18 cellular contexts compared by ENCODE assay signal in genomic region chr20:1371830-1372539, GRCh38. TPM values are rescaled to one million over a fixed set of nuclear protein-coding genes. Genes with fewer than 3 reads are reported as not detected.
DNase-seq lines count a peak whose midpoint lies in the region; ATAC-seq, FAIRE-seq and TF ChIP-seq lines count a peak whose summit lies in the region.
"Had no signal": no experiment of that assay in that cellular context is flagged by ENCODE, and none has a peak within 500 bp of the region (broad histone marks: within the 10 kb centered on the region; RNA-seq: fewer than 3 reads in every experiment).

No MANE protein-coding gene starts in this region.

- H3K27me3 ChIP-seq in SJCRH30 = no peaks in the 10 kb centered on the region
- H3K27me3 ChIP-seq in foreskin keratinocyte = no peaks in the 10 kb centered on the region

- peaks cover 29% of the 10 kb centered on the region for H3K36me3 ChIP-seq in SJCRH30

- peaks cover 37% of the 10 kb centered on the region for H3K4me1 Mint-ChIP-seq in activated naive CD4-positive, alpha-beta T cell treated with anti-CD3 and anti-CD28 coated beads for 36 hours (ENCODE audit: low read depth)
- peaks cover 35% of the 10 kb centered on the region for H3K4me1 Mint-ChIP-seq in stimulated activated memory B cell treated with anti-CD40 and anti-IgM and Interleukin-4, amounts not matched to agents 10 μg/mL and 1 μg/mL and 100 μg/mL, for 72 hours

- no peak for TF ChIP-seq CTCF in foreskin keratinocyte (conservative IDR thresholded peaks at IDR 0.05)
- TF ChIP-seq CTCF in D721Med (IDR thresholded peaks at IDR 0.05; ENCODE audit: insufficient read depth, missing control alignments) = no peak

- peak overlapping the region; percentile 57 for H3K27ac Mint-ChIP-seq in activated naive CD4-positive, alpha-beta T cell treated with anti-CD3 and anti-CD28 coated beads for 36 hours
- peak overlapping the region; percentile 27 for H3K27ac Mint-ChIP-seq in stimulated activated memory B cell treated with anti-CD40 and anti-IgM and Interleukin-4, amounts not matched to agents 10 μg/mL and 1 μg/mL and 100 μg/mL, for 72 hours
- H3K27ac Mint-ChIP-seq: mesothelial cell of epicardium had no signal

- peaks cover 40% of the 10 kb centered on the region for H3K4me1 ChIP-seq in SJCRH30
- H3K4me1 ChIP-seq in foreskin keratinocyte = peaks cover 21% of the 10 kb centered on the region

- no peak overlapping the region for H3K4me3 ChIP-seq in SJCRH30

- DNase-seq in activated naive CD4-positive, alpha-beta T cell treated with anti-CD3 and anti-CD28 coated beads for 36 hours = no peak
- no peak for DNase-seq in activated naive CD4-positive, alpha-beta T cell treated with anti-CD3 and anti-CD28 coated beads, Interleukin-2, amount 50 U/mL, for 16 hours
- DNase-seq in SJCRH30 (no peak), foreskin keratinocyte (no peak), T-helper 9 cell (no peak), KG1 (lab: John Stamatoyannopoulos, UW) (no peak), D721Med (ENCODE audit: insufficient read length, low spot score) (no peak)
- DNase-seq: activated CD8-positive, alpha-beta memory T cell treated with anti-CD3 and anti-CD28 coated beads for 24 hours; activated naive CD8-positive, alpha-beta T cell treated with anti-CD3 and anti-CD28 coated beads, Interleukin-2, amount 10 ng/mL, durations not matched to agents 7 days and 5 days; central memory CD4-positive, alpha-beta T cell; immature natural killer cell; KBM-7; NCI-H146; NCI-H446 had no signal

- no peak for FAIRE-seq in D721Med (lab: Jason Lieb, UNC)
- FAIRE-seq: GM18507 had no signal

- H3K36me3 Mint-ChIP-seq in activated naive CD4-positive, alpha-beta T cell treated with anti-CD3 and anti-CD28 coated beads for 36 hours (ENCODE audit: low read depth) = peaks cover 48% of the 10 kb centered on the region
- H3K36me3 Mint-ChIP-seq in stimulated activated memory B cell treated with anti-CD40 and anti-IgM and Interleukin-4, amounts not matched to agents 10 μg/mL and 1 μg/mL and 100 μg/mL, for 72 hours = peaks cover 62% of the 10 kb centered on the region

- peak overlapping the region; percentile 14; the same call in 1 of the 2 replicates for H3K27ac ChIP-seq in SJCRH30
- peak overlapping the region; percentile 39 for H3K27ac ChIP-seq in foreskin keratinocyte
- H3K27ac ChIP-seq: parathyroid adenoma had no signal

- intact Hi-C loops in activated naive CD4-positive, alpha-beta T cell treated with anti-CD3 and anti-CD28 coated beads for 36 hours (cut with micrococcal nuclease) = no loop called here

- H3K4me3 Mint-ChIP-seq in activated naive CD4-positive, alpha-beta T cell treated with anti-CD3 and anti-CD28 coated beads for 36 hours = no peak overlapping the region
- no peak overlapping the region for H3K4me3 Mint-ChIP-seq in stimulated activated memory B cell treated with anti-CD40 and anti-IgM and Interleukin-4, amounts not matched to agents 10 μg/mL and 1 μg/mL and 100 μg/mL, for 72 hours
- H3K4me3 Mint-ChIP-seq: immature natural killer cell, mesothelial cell of epicardium had no signal

- no peaks in the 10 kb centered on the region for H3K27me3 Mint-ChIP-seq in activated naive CD4-positive, alpha-beta T cell treated with anti-CD3 and anti-CD28 coated beads for 36 hours (ENCODE audit: low read depth)
- H3K27me3 Mint-ChIP-seq in stimulated activated memory B cell treated with anti-CD40 and anti-IgM and Interleukin-4, amounts not matched to agents 10 μg/mL and 1 μg/mL and 100 μg/mL, for 72 hours = no peaks in the 10 kb centered on the region
- H3K27me3 Mint-ChIP-seq: activated naive CD8-positive, alpha-beta T cell treated with anti-CD3 and anti-CD28 coated beads, Interleukin-2, amount 10 ng/mL, durations not matched to agents 7 days and 5 days had no signal

- no peaks in the 10 kb centered on the region for H3K9me3 Mint-ChIP-seq in activated naive CD4-positive, alpha-beta T cell treated with anti-CD3 and anti-CD28 coated beads for 36 hours
- no peaks in the 10 kb centered on the region for H3K9me3 Mint-ChIP-seq in stimulated activated memory B cell treated with anti-CD40 and anti-IgM and Interleukin-4, amounts not matched to agents 10 μg/mL and 1 μg/mL and 100 μg/mL, for 72 hours
- H3K9me3 Mint-ChIP-seq: activated naive CD8-positive, alpha-beta T cell treated with anti-CD3 and anti-CD28 coated beads, Interleukin-2, amount 10 ng/mL, durations not matched to agents 7 days and 5 days; immature natural killer cell had no signal

- CTCF ChIA-PET in activated naive CD4-positive, alpha-beta T cell treated with anti-CD3 and anti-CD28 coated beads for 36 hours (lab: Charles Lee) = interaction anchor here (1.3 kb wide), 1 partner anchor 10 kb away, joined by 3 read pairs; no protein-coding TSS in a partner anchor

- H3K9me3 ChIP-seq in SJCRH30 (replicated peaks) = no peaks in the 10 kb centered on the region

- ATAC-seq in foreskin keratinocyte = no peak
- no peak for ATAC-seq in stimulated activated memory B cell treated with anti-CD40 and anti-IgM and Interleukin-4, amounts not matched to agents 10 μg/mL and 1 μg/mL and 100 μg/mL, for 72 hours

RNA-seq across cellular contexts. Expression of gene FKBP1A, which starts 20.9 kb away (rescaled TPM):
- 100 to 1,000 TPM; 232 to 237 TPM for total RNA-seq in activated naive CD4-positive, alpha-beta T cell treated with anti-CD3 and anti-CD28 coated beads for 36 hours
- 112 and 127 TPM in 2 replicates for total RNA-seq in SJCRH30 (2014; rRNA removed; shearing (Covaris generic))
- total RNA-seq in foreskin keratinocyte = 316 and 364 TPM in 2 replicates
- polyA plus RNA-seq in foreskin keratinocyte = 526 and 553 TPM in 2 replicates

RNA-seq across cellular contexts. Expression of gene SDCBP2, which starts 43.0 kb away (rescaled TPM):
- 1 to 10 TPM; 5.5 to 5.8 TPM for total RNA-seq in activated naive CD4-positive, alpha-beta T cell treated with anti-CD3 and anti-CD28 coated beads for 36 hours
- 0.71 TPM in 2 replicates for total RNA-seq in SJCRH30 (2014; rRNA removed; shearing (Covaris generic))
- total RNA-seq in foreskin keratinocyte = 2.9 and 5.3 TPM in 2 replicates
- 3.8 and 6.3 TPM in 2 replicates for polyA plus RNA-seq in foreskin keratinocyte
